ENCODE assay signal across 8 cellular contexts in the genomic region with DNA sequence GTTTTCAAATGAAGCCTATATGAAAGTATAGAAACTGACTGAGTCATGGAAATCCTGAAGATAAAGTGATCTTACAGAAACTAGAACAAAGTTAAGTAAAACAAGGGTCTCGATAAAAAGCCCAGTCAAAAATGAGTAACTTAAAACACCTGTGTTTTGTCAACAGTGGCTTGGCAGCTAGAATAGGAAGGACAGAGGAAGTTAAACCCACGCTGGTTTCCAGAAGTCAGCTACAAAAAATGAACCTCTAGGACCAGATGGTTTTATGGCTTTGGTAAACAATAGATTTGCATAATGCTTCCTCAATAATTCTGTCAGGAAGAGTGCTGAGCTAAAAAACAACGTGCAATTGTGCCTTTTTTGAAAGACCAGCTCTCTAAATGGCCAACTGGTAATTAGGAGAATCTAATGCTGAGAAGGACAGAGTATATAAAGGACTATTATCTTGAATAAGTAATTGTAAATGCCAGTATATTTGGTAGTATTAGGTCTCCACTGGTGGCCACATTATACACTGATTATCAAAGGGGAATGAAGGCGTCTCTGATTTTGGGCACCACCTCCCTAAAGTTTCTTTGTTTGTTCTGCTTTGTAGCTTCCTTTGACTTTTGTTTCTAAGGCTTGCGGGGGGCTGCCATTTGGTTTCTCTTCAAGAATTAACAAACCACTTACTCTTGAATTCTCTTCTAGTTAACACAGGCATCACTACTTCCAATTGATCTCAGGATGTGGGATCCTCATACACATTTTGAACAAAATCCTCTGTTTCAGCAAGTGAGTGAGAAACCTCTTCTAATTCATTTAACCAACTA.
DNase-seq lines count a peak whose midpoint lies in the region; ATAC-seq and TF ChIP-seq lines count a peak whose summit lies in the region.

No MANE protein-coding gene starts in this region.

- peaks cover 5% of the 10 kb centered on the region for H3K4me1 Mint-ChIP-seq in neural progenitor cell
- peaks cover 36 to 44% of the 10 kb centered on the region in 2 donors for H3K4me1 Mint-ChIP-seq in effector memory CD8-positive, alpha-beta T cell (ENCODE audit: low read depth in 2 of 2)

- H3K27ac Mint-ChIP-seq in neural progenitor cell = no peak overlapping the region
- H3K27ac Mint-ChIP-seq in effector memory CD8-positive, alpha-beta T cell = no peak overlapping the region

- H3K79me2 ChIP-seq in neural progenitor cell (ENCODE audit: low read depth) = no peaks in the 10 kb centered on the region

- peaks cover 3% of the 10 kb centered on the region for H4K20me1 ChIP-seq in neural progenitor cell (ENCODE audit: low read depth)

- H3K4me1 ChIP-seq in neural progenitor cell = peaks cover 38% of the 10 kb centered on the region

- H3K4me2 ChIP-seq in neural progenitor cell = peak overlapping the region; percentile 58

- no peak overlapping the region for H3K4me3 ChIP-seq in GM06990 (replicated peaks; ENCODE audit: low read depth, low read length)
- peak overlapping the region; percentile 2 for H3K4me3 ChIP-seq in neural progenitor cell

- H3K9me3 Mint-ChIP-seq in neural progenitor cell = no peaks in the 10 kb centered on the region
- H3K9me3 Mint-ChIP-seq in effector memory CD8-positive, alpha-beta T cell = no peaks in the 10 kb centered on the region

- no peaks in the 10 kb centered on the region for H3K9me3 ChIP-seq in neural progenitor cell (ENCODE audit: low read depth)

- DNase-seq in GM06990 (ENCODE audit: extremely low read depth, insufficient read length) (peak; percentile 44), SW480 (ENCODE audit: low spot score) (peak; percentile 24), neural progenitor cell (ENCODE audit: low spot score) (peak; percentile 72), ureter (ENCODE audit: low spot score) (no peak), dedifferentiated amniotic fluid mesenchymal stem cell (ENCODE audit: extremely low spot score) (no peak)
- no peak for DNase-seq in effector memory CD8-positive, alpha-beta T cell

- H3K27me3 ChIP-seq in GM06990 (replicated peaks; ENCODE audit: control insufficient read depth, insufficient read depth, low read length) = no peaks in the 10 kb centered on the region
- H3K27me3 ChIP-seq in neural progenitor cell = no peaks in the 10 kb centered on the region

- H3K36me3 Mint-ChIP-seq in neural progenitor cell = no peaks in the 10 kb centered on the region
- no peaks in the 10 kb centered on the region for H3K36me3 Mint-ChIP-seq in effector memory CD8-positive, alpha-beta T cell (ENCODE audit: insufficient read depth)

- no peak overlapping the region for H2AFZ ChIP-seq in neural progenitor cell (replicated peaks)

- H3K27me3 Mint-ChIP-seq in neural progenitor cell (ENCODE audit: insufficient read depth, low read depth) = no peaks in the 10 kb centered on the region
- H3K27me3 Mint-ChIP-seq in effector memory CD8-positive, alpha-beta T cell = no peaks in the 10 kb centered on the region

- H3F3A ChIP-seq in neural progenitor cell (ENCODE audit: low read depth) = peaks cover 21% of the 10 kb centered on the region

- H3K27ac ChIP-seq in neural progenitor cell = peak overlapping the region; percentile 48

- ATAC-seq in GM19395 (IDR thresholded peaks at IDR 0.05; ENCODE audit: unreplicated experiment) = peak; percentile 83
- peak; percentile 85 for ATAC-seq in HG03354 (IDR thresholded peaks at IDR 0.05; ENCODE audit: poor library complexity, severe bottlenecking, unreplicated experiment)
- no peak for ATAC-seq in effector memory CD8-positive, alpha-beta T cell (replicated peaks)

- H3K36me3 ChIP-seq in GM06990 (ENCODE audit: control insufficient read depth, insufficient read depth, low read length) (no peaks in the 10 kb centered on the region), neural progenitor cell (no peaks in the 10 kb centered on the region)

- H3K9ac ChIP-seq in neural progenitor cell = no peak overlapping the region

- H3K4me3 Mint-ChIP-seq in neural progenitor cell = no peak overlapping the region
- peak overlapping the region in 1 of 2 donors; percentile 29 for H3K4me3 Mint-ChIP-seq in effector memory CD8-positive, alpha-beta T cell

- TF ChIP-seq CTCF in GM06990 (IDR thresholded peaks at IDR 0.05; ENCODE audit: insufficient read depth, low read length, poor library complexity, severe bottlenecking) = no peak
- no peak for TF ChIP-seq CTCF in neural progenitor cell (IDR thresholded peaks at IDR 0.05)

Comparison
In these comparisons a context has a peak if more than half of its experiments do, and no peak if none do; other contexts are left out.
1. DNase-seq: peak in GM06990 (single experiment), SW480 (single experiment) and neural progenitor cell (single experiment); none in effector memory CD8-positive, alpha-beta T cell (0 of 3), ureter (single experiment) and dedifferentiated amniotic fluid mesenchymal stem cell (single experiment).